ENCODE assay signal across 19 cellular contexts in the genomic region with DNA sequence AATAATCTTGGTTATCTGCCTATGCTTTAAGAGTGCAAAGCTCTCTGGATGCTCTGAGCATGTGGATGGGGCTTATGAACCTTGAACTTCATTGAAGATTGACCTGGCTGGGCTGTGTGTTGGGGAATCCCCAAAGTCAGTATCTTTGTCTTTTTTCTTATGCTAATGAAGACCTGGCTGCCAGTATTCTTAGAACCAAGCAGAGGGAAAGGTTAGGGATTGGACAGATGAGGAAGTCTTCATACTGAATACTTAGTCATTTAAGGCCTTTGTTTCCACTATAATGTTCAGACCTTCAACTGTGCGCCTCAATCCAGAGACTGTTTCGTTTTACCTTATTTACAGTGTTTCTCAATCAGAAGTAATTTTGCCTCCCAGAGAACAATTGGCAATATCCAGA.
"Had no signal": no experiment of that assay in that cellular context is flagged by ENCODE, and none has a peak within 500 bp of the region (broad histone marks: within the 10 kb centered on the region; RNA-seq: fewer than 3 reads in every experiment).

No MANE protein-coding gene starts in this region.

- DNase-seq: activated CD4-positive, alpha-beta memory T cell treated with anti-CD3 and anti-CD28 coated beads for 36 hours; activated CD4-positive, alpha-beta T cell treated with anti-CD3 and anti-CD28 coated beads for 4 hours; activated effector memory CD4-positive, alpha-beta T cell treated with Interleukin-2 at 50 U/mL for 16 hours; activated naive CD4-positive, alpha-beta T cell treated with anti-CD3 and anti-CD28 coated beads, Interleukin-2, amount 50 U/mL, for 16 hours; activated T-cell treated with anti-CD3 and anti-CD28 coated beads, Interleukin-2, amount 50 U/mL, for 24 hours; effector CD8-positive, alpha-beta T cell; heart right ventricle; left cardiac atrium; midbrain; sigmoid colon; stimulated activated CD4-positive, alpha-beta T cell treated with anti-CD3 and anti-CD28 coated beads, Interleukin-4, amount 100 ng/mL, for 24 hours; substantia nigra; T-helper 2 cell; uterus; WERI-Rb-1 had no signal

- H3K4me3 Mint-ChIP-seq: activated CD4-positive, alpha-beta memory T cell treated with anti-CD3 and anti-CD28 coated beads for 36 hours; activated T-cell treated with anti-CD3 and anti-CD28 coated beads, Interleukin-2, amount 50 U/mL, for 24 hours; dendritic cell treated with granulocyte-macrophage colony-stimulating factor and Interleukin-4, amounts not matched to agents 40 ng/mL and 50 ng/mL, for 4 days; nephron; stimulated activated memory B cell treated with anti-CD40 and anti-IgM and Interleukin-4, amounts not matched to agents 10 μg/mL and 1 μg/mL and 100 μg/mL, for 72 hours had no signal

- H3K36me3 Mint-ChIP-seq: activated CD4-positive, alpha-beta memory T cell treated with anti-CD3 and anti-CD28 coated beads for 36 hours; stimulated activated memory B cell treated with anti-CD40 and anti-IgM and Interleukin-4, amounts not matched to agents 10 μg/mL and 1 μg/mL and 100 μg/mL, for 72 hours had no signal

- H3K9me3 Mint-ChIP-seq: activated CD4-positive, alpha-beta memory T cell treated with anti-CD3 and anti-CD28 coated beads for 36 hours; activated T-cell treated with anti-CD3 and anti-CD28 coated beads, Interleukin-2, amount 50 U/mL, for 24 hours; dendritic cell treated with granulocyte-macrophage colony-stimulating factor and Interleukin-4, amounts not matched to agents 40 ng/mL and 50 ng/mL, for 4 days; nephron; stimulated activated memory B cell treated with anti-CD40 and anti-IgM and Interleukin-4, amounts not matched to agents 10 μg/mL and 1 μg/mL and 100 μg/mL, for 72 hours had no signal

- H3K27ac Mint-ChIP-seq: activated CD4-positive, alpha-beta memory T cell treated with anti-CD3 and anti-CD28 coated beads for 36 hours; activated T-cell treated with anti-CD3 and anti-CD28 coated beads, Interleukin-2, amount 50 U/mL, for 24 hours; dendritic cell treated with granulocyte-macrophage colony-stimulating factor and Interleukin-4, amounts not matched to agents 40 ng/mL and 50 ng/mL, for 4 days; nephron; stimulated activated memory B cell treated with anti-CD40 and anti-IgM and Interleukin-4, amounts not matched to agents 10 μg/mL and 1 μg/mL and 100 μg/mL, for 72 hours had no signal

- ATAC-seq: heart right ventricle; left cardiac atrium; stimulated activated memory B cell treated with anti-CD40 and anti-IgM and Interleukin-4, amounts not matched to agents 10 μg/mL and 1 μg/mL and 100 μg/mL, for 72 hours had no signal

- H3K4me1 Mint-ChIP-seq: stimulated activated memory B cell treated with anti-CD40 and anti-IgM and Interleukin-4, amounts not matched to agents 10 μg/mL and 1 μg/mL and 100 μg/mL, for 72 hours had no signal

- H3K9me3 ChIP-seq: sigmoid colon, tibial nerve, uterus had no signal

- H3K27me3 Mint-ChIP-seq: activated CD4-positive, alpha-beta memory T cell treated with anti-CD3 and anti-CD28 coated beads for 36 hours; activated T-cell treated with anti-CD3 and anti-CD28 coated beads, Interleukin-2, amount 50 U/mL, for 24 hours; dendritic cell treated with granulocyte-macrophage colony-stimulating factor and Interleukin-4, amounts not matched to agents 40 ng/mL and 50 ng/mL, for 4 days; stimulated activated memory B cell treated with anti-CD40 and anti-IgM and Interleukin-4, amounts not matched to agents 10 μg/mL and 1 μg/mL and 100 μg/mL, for 72 hours had no signal
